In the genomic region with DNA sequence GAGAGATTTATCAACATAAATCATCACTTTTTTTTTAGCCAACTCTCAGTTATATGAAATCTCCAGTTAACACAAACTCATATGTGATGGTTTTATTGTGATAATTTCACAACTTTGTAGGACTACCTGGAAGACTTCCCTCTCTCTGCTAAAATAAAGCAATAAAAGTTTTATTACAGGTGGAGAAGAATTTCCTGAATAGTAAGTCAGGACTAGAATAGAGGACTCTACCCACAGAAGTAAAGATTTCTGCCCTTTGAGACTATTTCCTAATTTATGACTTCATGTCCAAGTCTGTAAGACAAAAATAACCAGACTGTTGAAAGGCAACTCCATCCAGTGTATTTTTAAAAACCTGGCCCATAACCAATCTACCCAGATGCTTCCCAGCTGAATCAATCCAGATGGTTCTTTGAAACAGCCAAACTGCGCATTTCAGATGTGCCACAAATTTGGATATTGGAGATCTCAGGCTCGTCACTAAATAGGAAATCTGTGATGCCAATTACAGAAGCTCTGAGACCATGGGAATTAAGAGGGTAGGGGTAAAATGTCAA, we compare ENCODE assay signal across 15 cellular contexts.
"Had no signal": no experiment of that assay in that cellular context is flagged by ENCODE, and none has a peak within 500 bp of the region (broad histone marks: within the 10 kb centered on the region; RNA-seq: fewer than 3 reads in every experiment).

No MANE protein-coding gene starts in this region.

- H3K4me3 ChIP-seq: body of pancreas, prostate gland, stomach had no signal

- H3K27ac ChIP-seq: body of pancreas, prostate gland, stomach had no signal

- DNase-seq: activated CD8-positive, alpha-beta T cell treated with anti-CD3 and anti-CD28 coated beads for 36 hours; activated gamma-delta T cell; activated T-cell treated with anti-CD3 and anti-CD28 coated beads, Interleukin-2, amount 50 U/mL, for 4 hours; body of pancreas; cortex of kidney; effector CD8-positive, alpha-beta T cell; foreskin melanocyte; stimulated activated CD4-positive, alpha-beta T cell treated with anti-CD3 and anti-CD28 coated beads, Interleukin-12 subunit alpha, Interleukin-12 subunit beta, amount 100 ng/mL, for 4 hours; stimulated activated CD4-positive, alpha-beta T cell treated with anti-CD3 and anti-CD28 coated beads, Interleukin-2, amount 100 ng/mL, for 24 hours; stomach; T-helper 1 cell had no signal

- ATAC-seq: activated CD8-positive, alpha-beta T cell treated with anti-CD3 and anti-CD28 coated beads for 36 hours; activated naive CD4-positive, alpha-beta T cell treated with anti-CD3 and anti-CD28 coated beads, Interleukin-2, amount 50 U/mL, for 72 hours; activated T-cell treated with anti-CD3 and anti-CD28 coated beads, Interleukin-2, amount 50 U/mL, for 4 hours; body of pancreas; left lobe of liver; SK-N-SH treated with all-trans-retinoic acid at 6 μM for 48 hours had no signal
